1 cellular context compared by ENCODE assay signal in genomic region chr14:61102549-61103466, GRCh38.
A peak's percentile ranks its signal among the peaks of the same experiment; 100 is the strongest.
TF ChIP-seq lines count a peak whose summit lies in the region.

No MANE protein-coding gene starts in this region.

TF ChIP-seq in liver, 16 proteins besides CTCF, POLR2A, EP300 and RAD21 (continued from another document):
- TF ChIP-seq REST (IDR thresholded peaks at IDR 0.05), result peak; percentile 70
- TF ChIP-seq FOXA2 (IDR thresholded peaks at IDR 0.05), result peak; percentile 94
